ENCODE assay signal across 13 cellular contexts in genomic region chr14:37584211-37585100, GRCh38. TPM values are rescaled to one million over a fixed set of nuclear protein-coding genes. Genes with fewer than 3 reads are reported as not detected.
DNase-seq lines count a peak whose midpoint lies in the region; ATAC-seq, FAIRE-seq and TF ChIP-seq lines count a peak whose summit lies in the region.
"Had no signal": no experiment of that assay in that cellular context is flagged by ENCODE, and none has a peak within 500 bp of the region (broad histone marks: within the 10 kb centered on the region; RNA-seq: fewer than 3 reads in every experiment).

No MANE protein-coding gene starts in this region.

- H3K9me3 ChIP-seq in astrocyte (ENCODE audit: insufficient read depth, low read depth, low read length) (no peaks in the 10 kb centered on the region), right lobe of liver (no peaks in the 10 kb centered on the region), upper lobe of left lung (no peaks in the 10 kb centered on the region)

- no peaks in the 10 kb centered on the region for H3K79me2 ChIP-seq in astrocyte (ENCODE audit: insufficient read depth, low read length)

- H3K36me3 Mint-ChIP-seq in astrocyte (ENCODE audit: low read depth, unreplicated experiment): no peaks in the 10 kb centered on the region

- peaks cover 66% of the 10 kb centered on the region for H3K27me3 ChIP-seq in astrocyte (ENCODE audit: insufficient read depth, low read length)
- no peaks in the 10 kb centered on the region for H3K27me3 ChIP-seq in right lobe of liver
- peaks cover 0 to 38% (median 12%) of the 10 kb centered on the region in 4 donors for H3K27me3 ChIP-seq in upper lobe of left lung

- TF ChIP-seq POLR2A in right lobe of liver (IDR thresholded peaks at IDR 0.05): no peak
- TF ChIP-seq POLR2A in upper lobe of left lung (IDR thresholded peaks at IDR 0.05): peak in 1 of 4 donors; percentile 8

- DNase-seq in NCI-H748 (lab: John Stamatoyannopoulos, UW; ENCODE audit: unreplicated experiment) (peak; percentile 71), NCI-H748 treated with DMSO at 0.1 percent for 48 hours (lab: John Stamatoyannopoulos, UW) (no peak), astrocyte (ENCODE audit: low read depth) (no peak), right lobe of liver (peak; percentile 53 to 78 (median 73)), upper lobe of left lung (peak in 1 of 2 donors; percentile 87), NOMO-1 treated with dmso at 0.1 percent for 144 hours (lab: John Stamatoyannopoulos, UW; ENCODE audit: unreplicated experiment) (no peak), cerebellar nuclear complex (lab: John Stamatoyannopoulos, UW) (no peak)
- DNase-seq: activated CD4-positive, CD25-positive, alpha-beta regulatory T cell; GM23248; naive thymus-derived CD8-positive, alpha-beta T cell had no signal

- peaks cover 12% of the 10 kb centered on the region for H4K20me1 ChIP-seq in astrocyte (ENCODE audit: insufficient read depth, low read length)

- no peak for FAIRE-seq in astrocyte (lab: Jason Lieb, UNC)

- no peak for TF ChIP-seq EP300 in upper lobe of left lung (IDR thresholded peaks at IDR 0.05)

- no peaks in the 10 kb centered on the region for H3K9me3 Mint-ChIP-seq in astrocyte (ENCODE audit: unreplicated experiment)

- no peak for TF ChIP-seq CTCF in astrocyte (IDR thresholded peaks at IDR 0.05; ENCODE audit: insufficient read depth, low read depth, low read length)
- TF ChIP-seq CTCF in right lobe of liver (IDR thresholded peaks at IDR 0.05): no peak
- no peak for TF ChIP-seq CTCF in upper lobe of left lung (IDR thresholded peaks at IDR 0.05)

- H2AFZ ChIP-seq in astrocyte (ENCODE audit: low read depth, low read length): no peak overlapping the region
- H2AFZ ChIP-seq: GM23248 had no signal

- H3K4me3 ChIP-seq in astrocyte (ENCODE audit: insufficient read depth, low read depth, low read length) (no peak overlapping the region), right lobe of liver (peak overlapping the region; percentile 53 to 70 (median 59)), upper lobe of left lung (peak overlapping the region in 3 of 4 donors; percentile 44 to 57 (median 56))
- H3K4me3 ChIP-seq: GM23248 had no signal

- WGBS in right lobe of liver (ENCODE audit: insufficient coverage, low coverage, low lambda C conversion rate, missing lambda C conversion rate): 43% methylated on average over 16 of the region's 62 CpGs
- WGBS in upper lobe of left lung, 2 donors: 14 to 22% methylated on average over 40 to 51 of the region's 62 CpGs

- peaks cover 9% of the 10 kb centered on the region for H3K4me1 ChIP-seq in astrocyte (ENCODE audit: insufficient read depth, low read length)
- H3K4me1 ChIP-seq in right lobe of liver: peaks cover 0 to 19% (median 0%) of the 10 kb centered on the region in 4 donors
- peaks cover 12 to 27% (median 21%) of the 10 kb centered on the region in 4 donors for H3K4me1 ChIP-seq in upper lobe of left lung

- peaks cover 55% of the 10 kb centered on the region for H3K27me3 Mint-ChIP-seq in astrocyte (ENCODE audit: low read depth, unreplicated experiment)

- H3K36me3 ChIP-seq in astrocyte (ENCODE audit: insufficient read depth, low read length) (no peaks in the 10 kb centered on the region), right lobe of liver (no peaks in the 10 kb centered on the region), upper lobe of left lung (no peaks in the 10 kb centered on the region)

- H3K4me1 Mint-ChIP-seq in astrocyte (ENCODE audit: low read depth, unreplicated experiment): peaks cover 3% of the 10 kb centered on the region

- H3K4me3 Mint-ChIP-seq in astrocyte (ENCODE audit: unreplicated experiment): no peak overlapping the region
- H3K4me3 Mint-ChIP-seq: activated T-helper 1 cell treated with anti-CD3 and anti-CD28 coated beads, Interleukin-12 subunit alpha, Interleukin-12 subunit beta, Interleukin-2, Interleukin-4 antibody, amounts not matched to agents 30 ng/mL and 10 ng/mL and 1 ng/mL, durations not matched to agents 14 hours and 24 hours and 36 hours had no signal

- H3K9ac ChIP-seq in astrocyte (ENCODE audit: low read length): no peak overlapping the region
- H3K9ac ChIP-seq: GM23248 had no signal

- peak overlapping the region; percentile 75 for H3K4me2 ChIP-seq in astrocyte (ENCODE audit: low read length)

- no peak overlapping the region for H3K27ac ChIP-seq in astrocyte (ENCODE audit: low read depth, low read length)
- peak overlapping the region; percentile 61 to 79 (median 68) for H3K27ac ChIP-seq in right lobe of liver
- H3K27ac ChIP-seq in upper lobe of left lung: peak overlapping the region; percentile 82 to 92 (median 88)
- H3K27ac ChIP-seq: GM23248 had no signal

- H3K27ac Mint-ChIP-seq in astrocyte (ENCODE audit: unreplicated experiment): no peak overlapping the region
- H3K27ac Mint-ChIP-seq: activated T-helper 1 cell treated with anti-CD3 and anti-CD28 coated beads, Interleukin-12 subunit alpha, Interleukin-12 subunit beta, Interleukin-2, Interleukin-4 antibody, amounts not matched to agents 30 ng/mL and 10 ng/mL and 1 ng/mL, durations not matched to agents 14 hours and 24 hours and 36 hours; naive thymus-derived CD8-positive, alpha-beta T cell had no signal

- intact Hi-C loops in right lobe of liver (cut with DNase I): no loop called here

- ATAC-seq in right lobe of liver (peak; percentile 9 to 55 (median 43)), upper lobe of left lung (ENCODE audit: low FRiP score in 2 of 2) (peak in 1 of 2 donors; percentile 31), GM21825 (IDR thresholded peaks at IDR 0.05; ENCODE audit: unreplicated experiment) (no peak)
- ATAC-seq: naive thymus-derived CD8-positive, alpha-beta T cell had no signal

RNA-seq across cellular contexts. Expression of gene FOXA1, which starts 10.6 kb away (rescaled TPM):
- total RNA-seq in astrocyte: 0.11 TPM in 1 of 2 replicates, not detected in the other
- 10 to 100 TPM; 29.8 to 35.5 (median 32.5) TPM for total RNA-seq in right lobe of liver
- 10 to 100 TPM; 25.1 to 69.2 (median 34.6) TPM for total RNA-seq in upper lobe of left lung
- total RNA-seq: GM23248; naive thymus-derived CD8-positive, alpha-beta T cell; subcutaneous adipose tissue had no signal

RNA-seq across cellular contexts. Expression of gene TTC6, which starts 11.0 kb away (rescaled TPM):
- not detected in 2 replicates for total RNA-seq in astrocyte
- total RNA-seq in right lobe of liver: 10 to 100 TPM in 1 of 6 experiments, 1 to 10 TPM in 5; 3.7 to 10.4 (median 4.6) TPM
- total RNA-seq in upper lobe of left lung: 10 to 100 TPM in 3 of 6 donors, 1 to 10 TPM in 3; 5.2 to 63.9 (median 10.8) TPM
- total RNA-seq: activated T-helper 1 cell treated with anti-CD3 and anti-CD28 coated beads, Interleukin-12 subunit alpha, Interleukin-12 subunit beta, Interleukin-2, Interleukin-4 antibody, amounts not matched to agents 30 ng/mL and 10 ng/mL and 1 ng/mL, durations not matched to agents 14 hours and 24 hours and 36 hours; GM23248; naive thymus-derived CD8-positive, alpha-beta T cell; subcutaneous adipose tissue had no signal

Comparison
In these comparisons a context has a peak if more than half of its experiments do, and no peak if none do; other contexts are left out.
1. DNase-seq: peak in NCI-H748 (single experiment) and right lobe of liver (3 of 3); none in NCI-H748 treated with DMSO at 0.1 percent for 48 hours (single experiment), astrocyte (single experiment), NOMO-1 treated with dmso at 0.1 percent for 144 hours (single experiment) and cerebellar nuclear complex (0 of 2).
2. RNA of gene FOXA1, which starts 10.6 kb away (total RNA-seq): 25.1 to 69.2 TPM in upper lobe of left lung and 29.8 to 35.5 TPM in right lobe of liver; 0.11 TPM in astrocyte; every median in the first group is over 10 times any median in the second.